Comparison of ENCODE assay signal across 8 cellular contexts in genomic region chr12:41521872-41522379, GRCh38.
DNase-seq lines count a peak whose midpoint lies in the region; ATAC-seq and TF ChIP-seq lines count a peak whose summit lies in the region.

No MANE protein-coding gene starts in this region.

- H3K27ac Mint-ChIP-seq in activated naive CD4-positive, alpha-beta T cell treated with anti-CD3 and anti-CD28 coated beads, Interleukin-2, amount 50 U/mL, for 24 hours: no peak overlapping the region
- H3K27ac Mint-ChIP-seq in stimulated activated memory B cell treated with anti-CD40 and anti-IgM and Interleukin-4, amounts not matched to agents 10 μg/mL and 1 μg/mL and 100 μg/mL, for 72 hours: peak overlapping the region; percentile 77

- H3K4me3 Mint-ChIP-seq in activated naive CD4-positive, alpha-beta T cell treated with anti-CD3 and anti-CD28 coated beads, Interleukin-2, amount 50 U/mL, for 24 hours: peak overlapping the region; percentile 23
- H3K4me3 Mint-ChIP-seq in stimulated activated memory B cell treated with anti-CD40 and anti-IgM and Interleukin-4, amounts not matched to agents 10 μg/mL and 1 μg/mL and 100 μg/mL, for 72 hours: no peak overlapping the region

- H3K9me3 Mint-ChIP-seq in activated naive CD4-positive, alpha-beta T cell treated with anti-CD3 and anti-CD28 coated beads, Interleukin-2, amount 50 U/mL, for 24 hours: no peaks in the 10 kb centered on the region
- H3K9me3 Mint-ChIP-seq in stimulated activated memory B cell treated with anti-CD40 and anti-IgM and Interleukin-4, amounts not matched to agents 10 μg/mL and 1 μg/mL and 100 μg/mL, for 72 hours: no peaks in the 10 kb centered on the region

- ATAC-seq in HG03060 (IDR thresholded peaks at IDR 0.05; ENCODE audit: low read depth, unreplicated experiment) (peak; percentile 62), HG03439 (IDR thresholded peaks at IDR 0.05; ENCODE audit: unreplicated experiment) (no peak)
- no peak for ATAC-seq in stimulated activated memory B cell treated with anti-CD40 and anti-IgM and Interleukin-4, amounts not matched to agents 10 μg/mL and 1 μg/mL and 100 μg/mL, for 72 hours

- no peak overlapping the region for H3K4me3 ChIP-seq in fibroblast of mammary gland (ENCODE audit: control insufficient read depth, low read depth, low read length)

- no peak for TF ChIP-seq CTCF in fibroblast of mammary gland (conservative IDR thresholded peaks at IDR 0.05; ENCODE audit: control insufficient read depth, insufficient read depth, low read depth, low read length)

- peaks cover 22% of the 10 kb centered on the region for H3K4me1 Mint-ChIP-seq in activated naive CD4-positive, alpha-beta T cell treated with anti-CD3 and anti-CD28 coated beads, Interleukin-2, amount 50 U/mL, for 24 hours
- H3K4me1 Mint-ChIP-seq in stimulated activated memory B cell treated with anti-CD40 and anti-IgM and Interleukin-4, amounts not matched to agents 10 μg/mL and 1 μg/mL and 100 μg/mL, for 72 hours: peaks cover 21% of the 10 kb centered on the region

- peaks cover 2% of the 10 kb centered on the region for H3K27me3 Mint-ChIP-seq in activated naive CD4-positive, alpha-beta T cell treated with anti-CD3 and anti-CD28 coated beads, Interleukin-2, amount 50 U/mL, for 24 hours
- H3K27me3 Mint-ChIP-seq in stimulated activated memory B cell treated with anti-CD40 and anti-IgM and Interleukin-4, amounts not matched to agents 10 μg/mL and 1 μg/mL and 100 μg/mL, for 72 hours: no peaks in the 10 kb centered on the region

- DNase-seq in activated naive CD4-positive, alpha-beta T cell treated with anti-CD3 and anti-CD28 coated beads, Interleukin-2, amount 50 U/mL, for 16 hours: no peak
- DNase-seq in RKO (ENCODE audit: low spot score) (peak; percentile 70), fibroblast of mammary gland (ENCODE audit: low read depth) (peak; percentile 85), NCI-H2107 (lab: John Stamatoyannopoulos, UW) (no peak)

- H3K36me3 Mint-ChIP-seq in activated naive CD4-positive, alpha-beta T cell treated with anti-CD3 and anti-CD28 coated beads, Interleukin-2, amount 50 U/mL, for 24 hours: no peaks in the 10 kb centered on the region
- H3K36me3 Mint-ChIP-seq in stimulated activated memory B cell treated with anti-CD40 and anti-IgM and Interleukin-4, amounts not matched to agents 10 μg/mL and 1 μg/mL and 100 μg/mL, for 72 hours: no peaks in the 10 kb centered on the region

Comparison
In these comparisons a context has a peak if more than half of its experiments do, and no peak if none do; other contexts are left out.
1. DNase-seq: peak in RKO (single experiment) and fibroblast of mammary gland (single experiment); none in activated naive CD4-positive, alpha-beta T cell treated with anti-CD3 and anti-CD28 coated beads, Interleukin-2, amount 50 U/mL, for 16 hours (single experiment) and NCI-H2107 (single experiment).